ENCODE assay signal across 8 cellular contexts in the genomic region with DNA sequence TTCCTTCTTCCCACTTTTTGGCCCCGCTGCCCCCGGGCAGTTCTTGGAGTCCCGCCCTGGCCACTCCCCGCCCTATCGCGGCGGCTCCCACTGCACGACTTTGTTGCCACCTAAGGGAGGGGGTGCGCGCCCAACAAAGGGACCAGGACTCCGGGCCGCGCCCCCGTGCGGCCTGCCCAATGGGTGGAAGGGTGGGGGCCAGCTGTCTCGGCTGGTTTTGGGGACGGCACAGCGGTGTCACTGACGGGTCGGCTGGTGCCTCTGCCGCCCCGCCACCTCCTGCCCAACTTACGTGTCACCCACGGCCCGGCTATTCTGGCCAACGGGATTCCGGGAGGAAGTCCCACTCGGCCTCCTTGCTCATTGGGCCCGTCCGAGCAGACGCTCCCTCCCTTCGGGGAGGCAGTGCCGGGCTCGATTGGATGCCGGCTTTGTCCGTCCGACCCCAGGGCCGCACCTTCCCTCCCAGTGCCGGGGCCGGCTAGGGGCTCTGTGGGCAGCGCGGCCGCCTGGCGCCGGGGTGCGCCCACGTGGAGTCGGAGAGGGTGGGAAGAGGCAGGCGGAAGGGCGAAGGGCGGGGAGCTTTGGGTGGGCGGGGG. TPM values are rescaled to one million over a fixed set of nuclear protein-coding genes. Genes with fewer than 3 reads are reported as not detected.
DNase-seq lines count a peak whose midpoint lies in the region; ATAC-seq, FAIRE-seq and TF ChIP-seq lines count a peak whose summit lies in the region.

A gene with protein sequence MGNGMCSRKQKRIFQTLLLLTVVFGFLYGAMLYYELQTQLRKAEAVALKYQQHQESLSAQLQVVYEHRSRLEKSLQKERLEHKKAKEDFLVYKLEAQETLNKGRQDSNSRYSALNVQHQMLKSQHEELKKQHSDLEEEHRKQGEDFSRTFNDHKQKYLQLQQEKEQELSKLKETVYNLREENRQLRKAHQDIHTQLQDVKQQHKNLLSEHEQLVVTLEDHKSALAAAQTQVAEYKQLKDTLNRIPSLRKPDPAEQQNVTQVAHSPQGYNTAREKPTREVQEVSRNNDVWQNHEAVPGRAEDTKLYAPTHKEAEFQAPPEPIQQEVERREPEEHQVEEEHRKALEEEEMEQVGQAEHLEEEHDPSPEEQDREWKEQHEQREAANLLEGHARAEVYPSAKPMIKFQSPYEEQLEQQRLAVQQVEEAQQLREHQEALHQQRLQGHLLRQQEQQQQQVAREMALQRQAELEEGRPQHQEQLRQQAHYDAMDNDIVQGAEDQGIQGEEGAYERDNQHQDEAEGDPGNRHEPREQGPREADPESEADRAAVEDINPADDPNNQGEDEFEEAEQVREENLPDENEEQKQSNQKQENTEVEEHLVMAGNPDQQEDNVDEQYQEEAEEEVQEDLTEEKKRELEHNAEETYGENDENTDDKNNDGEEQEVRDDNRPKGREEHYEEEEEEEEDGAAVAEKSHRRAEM (minus strand): TSS at position 314 of the 599 bp plus-strand sequence. CDS start 639 bp downstream, outside the sequence.

- no peaks in the 10 kb centered on the region for H3K27me3 ChIP-seq in GM23338 (ENCODE audit: insufficient read depth)
- no peaks in the 10 kb centered on the region for H3K27me3 ChIP-seq in Karpas-422 (ENCODE audit: low read length)
- no peaks in the 10 kb centered on the region for H3K27me3 ChIP-seq in neural progenitor cell
- H3K27me3 ChIP-seq in thoracic aorta (replicated peaks; ENCODE audit: insufficient read depth), result no peaks in the 10 kb centered on the region

- peaks cover 46% of the 10 kb centered on the region for H3K4me1 Mint-ChIP-seq in GM23338
- H3K4me1 Mint-ChIP-seq in activated naive CD4-positive, alpha-beta T cell treated with anti-CD3 and anti-CD28 coated beads for 36 hours (ENCODE audit: low read depth), result peaks cover 7% of the 10 kb centered on the region
- H3K4me1 Mint-ChIP-seq in neural progenitor cell, result peaks cover 32% of the 10 kb centered on the region

- H3K79me2 ChIP-seq in GM23338 (replicated peaks; ENCODE audit: insufficient read depth), result peaks cover 39% of the 10 kb centered on the region
- peaks cover 29% of the 10 kb centered on the region for H3K79me2 ChIP-seq in Karpas-422 (ENCODE audit: low read length)
- H3K79me2 ChIP-seq in neural progenitor cell (ENCODE audit: low read depth), result peaks cover 39% of the 10 kb centered on the region

- ATAC-seq in GM23338, result peak; percentile 93
- peak; percentile 90 for ATAC-seq in thoracic aorta (ENCODE audit: insufficient number of reproducible peaks, low FRiP score, low read depth)

- no peaks in the 10 kb centered on the region for H3K9me3 ChIP-seq in Karpas-422 (ENCODE audit: low read length)
- no peaks in the 10 kb centered on the region for H3K9me3 ChIP-seq in neural progenitor cell (ENCODE audit: low read depth)
- no peaks in the 10 kb centered on the region for H3K9me3 ChIP-seq in thoracic aorta

- H3K4me1 ChIP-seq in GM23338 (ENCODE audit: insufficient read depth) (peaks cover 52% of the 10 kb centered on the region), Karpas-422 (ENCODE audit: low read length) (peaks cover 37% of the 10 kb centered on the region), neural progenitor cell (peaks cover 27% of the 10 kb centered on the region), thoracic aorta (ENCODE audit: control insufficient read depth in 1 of 2, low read depth in 2 of 2) (peaks cover 26 to 41% of the 10 kb centered on the region in 2 donors)

- DNase-seq in GDM1 (lab: John Stamatoyannopoulos, UW), result peak; percentile 97
- peak; percentile 95 for DNase-seq in GM23338 (ENCODE audit: low spot score)
- peak; percentile 98 for DNase-seq in Karpas-422
- DNase-seq in RKO (ENCODE audit: low spot score), result peak; percentile 93
- DNase-seq in activated naive CD4-positive, alpha-beta T cell treated with anti-CD3 and anti-CD28 coated beads for 36 hours, result peak; percentile 55
- DNase-seq in frontal cortex (ENCODE audit: low spot score in 2 of 2), result peak; percentile 88
- peak; percentile 96 for DNase-seq in neural progenitor cell (ENCODE audit: low spot score)
- DNase-seq in thoracic aorta (ENCODE audit: low spot score), result peak; percentile 84

- CTCF ChIA-PET in activated naive CD4-positive, alpha-beta T cell treated with anti-CD3 and anti-CD28 coated beads for 36 hours (lab: Charles Lee), result interaction anchor here (0.5 kb wide), 1 partner anchor 834 kb away, joined by 3 read pairs; no protein-coding TSS in a partner anchor

- H3K27ac Mint-ChIP-seq in GM23338 (peak within 1 kb of the TSS; percentile 77), neural progenitor cell (peak within 1 kb of the TSS; percentile 82)
- no peak within 1 kb of the TSS for H3K27ac Mint-ChIP-seq in activated naive CD4-positive, alpha-beta T cell treated with anti-CD3 and anti-CD28 coated beads for 36 hours

- H3K27me3 Mint-ChIP-seq in GM23338 (ENCODE audit: insufficient read depth, low read depth, poor library complexity) (peaks cover 3% of the 10 kb centered on the region), neural progenitor cell (ENCODE audit: insufficient read depth, low read depth) (no peaks in the 10 kb centered on the region)
- peaks cover 48% of the 10 kb centered on the region for H3K27me3 Mint-ChIP-seq in activated naive CD4-positive, alpha-beta T cell treated with anti-CD3 and anti-CD28 coated beads for 36 hours (ENCODE audit: low read depth)

- H3K9me3 Mint-ChIP-seq in GM23338 (no peaks in the 10 kb centered on the region), neural progenitor cell (no peaks in the 10 kb centered on the region)
- no peaks in the 10 kb centered on the region for H3K9me3 Mint-ChIP-seq in activated naive CD4-positive, alpha-beta T cell treated with anti-CD3 and anti-CD28 coated beads for 36 hours

- H2AFZ ChIP-seq in GM23338, result peak within 1 kb of the TSS; percentile 84
- H2AFZ ChIP-seq in Karpas-422 (ENCODE audit: low read length), result peak within 1 kb of the TSS; percentile 98
- H2AFZ ChIP-seq in neural progenitor cell (replicated peaks), result peak within 1 kb of the TSS; percentile 89

- H3K36me3 ChIP-seq in GM23338 (ENCODE audit: insufficient read depth), result no peaks in the 10 kb centered on the region
- no peaks in the 10 kb centered on the region for H3K36me3 ChIP-seq in Karpas-422 (ENCODE audit: insufficient read depth, low read length)
- H3K36me3 ChIP-seq in neural progenitor cell, result no peaks in the 10 kb centered on the region
- no peaks in the 10 kb centered on the region for H3K36me3 ChIP-seq in thoracic aorta

- peaks cover 7% of the 10 kb centered on the region; the same call in 1 of the 2 replicates for H4K20me1 ChIP-seq in GM23338 (replicated peaks; ENCODE audit: insufficient read depth)
- peaks cover 21% of the 10 kb centered on the region; the same call in 1 of the 2 replicates for H4K20me1 ChIP-seq in Karpas-422 (ENCODE audit: insufficient read depth, low read depth, low read length)
- H4K20me1 ChIP-seq in neural progenitor cell (ENCODE audit: low read depth), result peaks cover 40% of the 10 kb centered on the region

- intact Hi-C loops in activated naive CD4-positive, alpha-beta T cell treated with anti-CD3 and anti-CD28 coated beads for 36 hours (cut with micrococcal nuclease), result loop anchor here (1.0 to 5.0 kb wide), 3 partner anchors 48 to 358 kb away; partner anchors contain the start of gene SERPINI1

- H3K4me2 ChIP-seq in GM23338 (peak within 1 kb of the TSS; percentile 92), Karpas-422 (ENCODE audit: low read depth, low read length, poor library complexity, severe bottlenecking) (peak within 1 kb of the TSS; percentile 92), neural progenitor cell (peak within 1 kb of the TSS; percentile 97)

- FAIRE-seq in frontal cortex (lab: Jason Lieb, UNC), result no peak

- H3K9ac ChIP-seq in Karpas-422 (ENCODE audit: low read length), result peak within 1 kb of the TSS; percentile 82
- peak within 1 kb of the TSS; percentile 4 for H3K9ac ChIP-seq in neural progenitor cell

- peak within 1 kb of the TSS; percentile 88 for H3K4me3 Mint-ChIP-seq in GM23338
- H3K4me3 Mint-ChIP-seq in activated naive CD4-positive, alpha-beta T cell treated with anti-CD3 and anti-CD28 coated beads for 36 hours, result peak within 1 kb of the TSS; percentile 80
- H3K4me3 Mint-ChIP-seq in neural progenitor cell, result peak within 1 kb of the TSS; percentile 93

- no peaks in the 10 kb centered on the region for H3K9me2 ChIP-seq in GM23338 (ENCODE audit: insufficient read depth)
- H3K9me2 ChIP-seq in Karpas-422 (replicated peaks; ENCODE audit: insufficient read depth, low read length), result no peaks in the 10 kb centered on the region

- TF ChIP-seq CTCF in GM23338 (conservative IDR thresholded peaks at IDR 0.05; ENCODE audit: low read depth in 2 of 2) (peak in 1 of 2 experiments; percentile 23; a peak in 1 of 4 replicates), neural progenitor cell (IDR thresholded peaks at IDR 0.05) (peak; percentile 30), thoracic aorta (IDR thresholded peaks at IDR 0.05) (no peak)

- H3K36me3 Mint-ChIP-seq in GM23338 (ENCODE audit: low read depth), result no peaks in the 10 kb centered on the region
- no peaks in the 10 kb centered on the region for H3K36me3 Mint-ChIP-seq in activated naive CD4-positive, alpha-beta T cell treated with anti-CD3 and anti-CD28 coated beads for 36 hours (ENCODE audit: low read depth)
- H3K36me3 Mint-ChIP-seq in neural progenitor cell, result no peaks in the 10 kb centered on the region

- no peak within 1 kb of the TSS for H3K27ac ChIP-seq in GM23338 (ENCODE audit: low read depth)
- peak within 1 kb of the TSS; percentile 62 for H3K27ac ChIP-seq in Karpas-422 (ENCODE audit: low read length)
- H3K27ac ChIP-seq in neural progenitor cell, result peak within 1 kb of the TSS; percentile 53
- peak within 1 kb of the TSS; percentile 94 to 96 for H3K27ac ChIP-seq in thoracic aorta

- H3F3A ChIP-seq in GM23338 (replicated peaks; ENCODE audit: low read depth), result no peaks in the 10 kb centered on the region; the same call in 1 of the 2 replicates
- peaks cover 18% of the 10 kb centered on the region for H3F3A ChIP-seq in neural progenitor cell (ENCODE audit: low read depth)

- H3K4me3 ChIP-seq in GM23338, result peak within 1 kb of the TSS; percentile 79
- peak within 1 kb of the TSS; percentile 93 for H3K4me3 ChIP-seq in Karpas-422 (ENCODE audit: low read length)
- peak within 1 kb of the TSS; percentile 78 for H3K4me3 ChIP-seq in neural progenitor cell
- H3K4me3 ChIP-seq in thoracic aorta, result peak within 1 kb of the TSS; percentile 92

TF ChIP-seq in GM23338, 12 proteins besides CTCF, POLR2A, EP300 and RAD21 (continues in another document):
- TF ChIP-seq ZNF114 (CRISPR knock-in tag; IDR thresholded peaks at IDR 0.05), result no peak
- no peak for TF ChIP-seq JUNB (IDR thresholded peaks at IDR 0.05; ENCODE audit: unreplicated experiment)

RNA-seq across cellular contexts. Expression of the gene that starts here (rescaled TPM):
- total RNA-seq in GM23338 (2014; rRNA removed; shearing (Covaris generic)), result 34.4 and 40.5 TPM in 2 replicates
- 50.5 and 50.7 TPM in 2 replicates for polyA plus RNA-seq in GM23338 (2016; fragmentation: Nextera tagmentation; extraction: Ambion mirVana)
- 2.6 and 7.9 TPM in 2 replicates for total RNA-seq in Karpas-422 (2014; rRNA removed; shearing (Covaris generic); ENCODE audit: low replicate concordance)
- total RNA-seq in activated naive CD4-positive, alpha-beta T cell treated with anti-CD3 and anti-CD28 coated beads for 36 hours, result under 1 TPM; 0.67 to 0.98 TPM
- total RNA-seq in frontal cortex, result 17.5 TPM
- 22.9 and 23.0 TPM in 2 replicates for total RNA-seq in neural progenitor cell (ENCODE audit: low replicate concordance)
- total RNA-seq in thoracic aorta, result 10 to 100 TPM; 43.1 to 49.5 TPM

Comparison
In these comparisons a context has a peak if more than half of its experiments do, and no peak if none do; other contexts are left out.
1. Peak in DNase-seq in activated naive CD4-positive, alpha-beta T cell treated with anti-CD3 and anti-CD28 coated beads for 36 hours; RNA of the gene not detected or under 1 TPM.